In the genomic region with DNA sequence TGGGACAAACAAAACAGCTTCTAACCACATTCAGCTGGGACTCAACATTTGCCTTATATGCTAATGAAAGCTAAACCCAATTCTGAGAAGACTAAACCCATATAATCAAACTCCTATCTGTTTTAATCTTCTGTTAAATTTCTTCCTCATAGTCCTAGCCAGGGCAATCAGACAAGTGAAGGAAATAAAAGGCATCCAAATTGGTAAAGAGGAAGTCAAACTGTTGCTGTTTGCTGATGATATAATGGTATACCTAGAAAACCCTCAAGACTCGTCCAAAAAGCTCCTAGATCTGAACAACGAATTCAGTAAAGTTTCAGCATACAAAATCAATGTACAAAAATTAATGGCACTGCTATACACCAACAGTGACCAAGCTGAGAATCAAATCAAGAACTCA, we compare ENCODE assay signal across 29 cellular contexts.
"Had no signal": no experiment of that assay in that cellular context is flagged by ENCODE, and none has a peak within 500 bp of the region (broad histone marks: within the 10 kb centered on the region; RNA-seq: fewer than 3 reads in every experiment).

No MANE protein-coding gene starts in this region.

- H3K4me3 ChIP-seq: left lung, lower lobe of right lung, pancreas, prostate gland, skin epidermis, suprapubic skin, thoracic aorta, tibial artery, upper lobe of right lung had no signal

- H3K4me1 ChIP-seq: left lung, lower lobe of right lung, prostate gland, upper lobe of right lung had no signal

- H3K27me3 ChIP-seq: left lung, pancreas, suprapubic skin, tibial artery, upper lobe of right lung had no signal

- H3K9me3 Mint-ChIP-seq: immature natural killer cell; nephron; stimulated activated naive B cell treated with anti-CD40 and anti-IgM and Interleukin-4, amounts not matched to agents 10 μg/mL and 1 μg/mL and 100 μg/mL, for 72 hours had no signal

- H3K9me3 ChIP-seq: left lung, lower lobe of right lung, pancreas, prostate gland, suprapubic skin, thoracic aorta, tibial artery, upper lobe of right lung had no signal

- H3K4me3 Mint-ChIP-seq: immature natural killer cell; naive thymus-derived CD8-positive, alpha-beta T cell; nephron; neural crest cell; stimulated activated naive B cell treated with anti-CD40 and anti-IgM and Interleukin-4, amounts not matched to agents 10 μg/mL and 1 μg/mL and 100 μg/mL, for 72 hours had no signal

- H3K27ac ChIP-seq: left lung, lower lobe of right lung, pancreas, prostate gland, skin epidermis, suprapubic skin, thoracic aorta, tibial artery, upper lobe of right lung had no signal

- DNase-seq: immature natural killer cell; kidney; left colon; left lung; lower lobe of right lung; mammary epithelial cell; mesenchymal stem cell; naive thymus-derived CD8-positive, alpha-beta T cell; nucleus accumbens; pancreas; posterior cingulate gyrus; retina; right cardiac atrium; stimulated activated CD4-positive, alpha-beta T cell treated with anti-CD3 and anti-CD28 coated beads, Interleukin-12 subunit alpha, Interleukin-12 subunit beta, amount 100 ng/mL, for 4 hours; stimulated activated CD4-positive, alpha-beta T cell treated with anti-CD3 and anti-CD28 coated beads, Interleukin-15, amount 100 ng/mL, for 24 hours; stimulated activated CD4-positive, alpha-beta T cell treated with anti-CD3 and anti-CD28 coated beads, Interleukin-2, amount 100 ng/mL, for 24 hours; stimulated activated CD4-positive, alpha-beta T cell treated with anti-CD3 and anti-CD28 coated beads, Interleukin-4, amount 100 ng/mL, for 1 hour; stimulated activated naive B cell treated with anti-CD40 and anti-IgM and Interleukin-4, amounts not matched to agents 10 μg/mL and 1 μg/mL and 100 μg/mL, for 72 hours; stimulated activated naive CD8-positive, alpha-beta T cell treated with anti-CD3 and anti-CD28 coated beads, Interleukin-15, Interleukin-2, amounts not matched to agents 100 U/mL and 50 U/mL, for 24 hours; tibial artery; trophoblast cell; upper lobe of right lung had no signal

- ATAC-seq: left colon; left lung; lower lobe of right lung; naive thymus-derived CD8-positive, alpha-beta T cell; pancreas; right cardiac atrium; sciatic nerve; stimulated activated naive B cell treated with anti-CD40 and anti-IgM and Interleukin-4, amounts not matched to agents 10 μg/mL and 1 μg/mL and 100 μg/mL, for 72 hours; stimulated activated naive CD8-positive, alpha-beta T cell treated with anti-CD3 and anti-CD28 coated beads, Interleukin-15, Interleukin-2, amounts not matched to agents 100 U/mL and 50 U/mL, for 24 hours; upper lobe of right lung had no signal

- H3K36me3 ChIP-seq: left lung, lower lobe of right lung, pancreas, prostate gland, suprapubic skin, thoracic aorta, tibial artery, upper lobe of right lung had no signal

- H3K4me1 Mint-ChIP-seq: immature natural killer cell; naive thymus-derived CD8-positive, alpha-beta T cell; stimulated activated naive B cell treated with anti-CD40 and anti-IgM and Interleukin-4, amounts not matched to agents 10 μg/mL and 1 μg/mL and 100 μg/mL, for 72 hours had no signal

- H3K27ac Mint-ChIP-seq: immature natural killer cell; naive thymus-derived CD8-positive, alpha-beta T cell; nephron; stimulated activated naive B cell treated with anti-CD40 and anti-IgM and Interleukin-4, amounts not matched to agents 10 μg/mL and 1 μg/mL and 100 μg/mL, for 72 hours had no signal
